16 cellular contexts compared by ENCODE assay signal in genomic region chr12:51631021-51631420, GRCh38. TPM values are rescaled to one million over a fixed set of nuclear protein-coding genes. Genes with fewer than 3 reads are reported as not detected.
DNase-seq lines count a peak whose midpoint lies in the region; ATAC-seq, FAIRE-seq and TF ChIP-seq lines count a peak whose summit lies in the region.
"Had no signal": no experiment of that assay in that cellular context is flagged by ENCODE, and none has a peak within 500 bp of the region (broad histone marks: within the 10 kb centered on the region; RNA-seq: fewer than 3 reads in every experiment).

No MANE protein-coding gene starts in this region.

- H3K4me1 Mint-ChIP-seq in H9, result peaks cover 41 to 42% of the 10 kb centered on the region in 2 experiments
- H3K4me1 Mint-ChIP-seq in astrocyte (ENCODE audit: low read depth, unreplicated experiment), result peaks cover 13% of the 10 kb centered on the region
- peaks cover 70% of the 10 kb centered on the region for H3K4me1 Mint-ChIP-seq in neural crest cell
- peaks cover 29% of the 10 kb centered on the region for H3K4me1 Mint-ChIP-seq in chondrocyte (ENCODE audit: low read depth)

- H3K9me3 Mint-ChIP-seq in H9 (peaks cover under 1 to 3% of the 10 kb centered on the region in 2 experiments; a peak in 3 of 5 replicates), astrocyte (ENCODE audit: unreplicated experiment) (peaks cover 5% of the 10 kb centered on the region), neural crest cell (peaks cover 3% of the 10 kb centered on the region), chondrocyte (ENCODE audit: low read depth) (no peaks in the 10 kb centered on the region)

- H3K27ac Mint-ChIP-seq in H9 (peak overlapping the region in 1 of 3 experiments; percentile 33; a peak in 1 of 7 replicates), astrocyte (ENCODE audit: unreplicated experiment) (peak overlapping the region; percentile 7), neural crest cell (ENCODE audit: unreplicated experiment) (peak overlapping the region; percentile 28), chondrocyte (ENCODE audit: unreplicated experiment) (no peak overlapping the region)

- no peak overlapping the region for H2BK20ac ChIP-seq in H9 (ENCODE audit: low read depth, low read length, poor library complexity, severe bottlenecking)

- H2BK120ac ChIP-seq in H9 (ENCODE audit: low read depth, low read length, poor library complexity, severe bottlenecking), result no peak overlapping the region

- H3K36me3 ChIP-seq in astrocyte (ENCODE audit: insufficient read depth, low read length), result no peaks in the 10 kb centered on the region
- H3K36me3 ChIP-seq: BLaER1 treated with 17β-estradiol and CSF1 and Interleukin-3, amounts not matched to agents 10 nM and 100 nM had no signal

- no peak overlapping the region for H4K91ac ChIP-seq in H9 (ENCODE audit: insufficient read length, low read depth, low read length)

- 0 out of 2 replicates have a peak overlapping the region, but pooled peaks have one; percentile 27 for H3K14ac ChIP-seq in H9 (ENCODE audit: insufficient read depth, low read length)

- H2AFZ ChIP-seq in H9 (ENCODE audit: low read length) (no peak overlapping the region), astrocyte (ENCODE audit: low read depth, low read length) (no peak overlapping the region)

- H3K27me3 Mint-ChIP-seq in H9 (ENCODE audit: low read depth) (no peaks in the 10 kb centered on the region; the same call in 1 of the 2 replicates), astrocyte (ENCODE audit: low read depth, unreplicated experiment) (no peaks in the 10 kb centered on the region), neural crest cell (ENCODE audit: low read depth) (no peaks in the 10 kb centered on the region), chondrocyte (ENCODE audit: low read depth) (no peaks in the 10 kb centered on the region)

- no peak overlapping the region for H3K56ac ChIP-seq in H9 (ENCODE audit: insufficient read length, low read depth, low read length)

- H3K4me2 ChIP-seq in H9 (ENCODE audit: insufficient read depth, insufficient read length, low read length), result no peak overlapping the region
- peak overlapping the region; percentile 1 for H3K4me2 ChIP-seq in astrocyte (ENCODE audit: low read length)
- H3K4me2 ChIP-seq: BLaER1 treated with 17β-estradiol and CSF1 and Interleukin-3, amounts not matched to agents 10 nM and 100 nM had no signal

- H3K27me3 ChIP-seq in H9 (ENCODE audit: insufficient read depth, low read length) (no peaks in the 10 kb centered on the region), astrocyte (ENCODE audit: insufficient read depth, low read length) (no peaks in the 10 kb centered on the region)
- H3K27me3 ChIP-seq: BLaER1 treated with 17β-estradiol and CSF1 and Interleukin-3, amounts not matched to agents 10 nM and 100 nM had no signal

- H3K9me3 ChIP-seq in H9 (ENCODE audit: control insufficient read depth, low read depth, low read length) (no peaks in the 10 kb centered on the region), astrocyte (ENCODE audit: insufficient read depth, low read depth, low read length) (no peaks in the 10 kb centered on the region)

- H3T11ph ChIP-seq in H9 (ENCODE audit: low read length), result no peak overlapping the region

- peaks cover 0 to 10% (median 1%) of the 10 kb centered on the region in 3 experiments; a peak in 3 of 7 replicates for H3K36me3 Mint-ChIP-seq in H9 (ENCODE audit: insufficient read depth in 1 of 3, low read depth in 3 of 3)
- no peaks in the 10 kb centered on the region for H3K36me3 Mint-ChIP-seq in astrocyte (ENCODE audit: low read depth, unreplicated experiment)
- H3K36me3 Mint-ChIP-seq in neural crest cell (ENCODE audit: low read depth), result no peaks in the 10 kb centered on the region
- H3K36me3 Mint-ChIP-seq in chondrocyte (ENCODE audit: low read depth), result peaks cover 2% of the 10 kb centered on the region

- no peak for TF ChIP-seq CTCF in H9 (conservative IDR thresholded peaks at IDR 0.05)
- no peak for TF ChIP-seq CTCF in astrocyte (IDR thresholded peaks at IDR 0.05; ENCODE audit: insufficient read depth, low read depth, low read length)
- TF ChIP-seq CTCF in neural crest cell (conservative IDR thresholded peaks at IDR 0.05), result no peak
- TF ChIP-seq CTCF in chondrocyte (IDR thresholded peaks at IDR 0.05), result no peak

- DNase-seq in ELF-1 (ENCODE audit: low read depth, low spot score) (peak; percentile 28), H9 (no peak), astrocyte (ENCODE audit: low read depth) (no peak), neural crest cell (ENCODE audit: low read depth, low spot score) (no peak), chondrocyte (ENCODE audit: low spot score) (no peak), NCI-H2029 treated with DMSO at 0.1 percent for 48 hours (lab: John Stamatoyannopoulos, UW) (no peak)
- DNase-seq: DMS153, NCI-H1048, NCI-H1694, T-helper 1 cell had no signal

- no peak for FAIRE-seq in astrocyte (lab: Jason Lieb, UNC)
- FAIRE-seq: GM12878, GM18507, K562 had no signal

- H3K4me3 ChIP-seq in astrocyte (ENCODE audit: insufficient read depth, low read depth, low read length), result no peak overlapping the region
- H3K4me3 ChIP-seq: BLaER1 treated with 17β-estradiol and CSF1 and Interleukin-3, amounts not matched to agents 10 nM and 100 nM; GM12878; K562 had no signal

- H3K9ac ChIP-seq in H9 (ENCODE audit: extremely low read depth, insufficient read length, low read length), result no peak overlapping the region
- H3K9ac ChIP-seq in astrocyte (ENCODE audit: low read length), result no peak overlapping the region
- H3K9ac ChIP-seq: BLaER1 treated with 17β-estradiol and CSF1 and Interleukin-3, amounts not matched to agents 10 nM and 100 nM had no signal

- ATAC-seq in GM21423 (IDR thresholded peaks at IDR 0.05; ENCODE audit: unreplicated experiment), result no peak
- ATAC-seq: GM12878, K562 had no signal

- H4K20me1 ChIP-seq in H9 (ENCODE audit: control insufficient read depth, insufficient read depth, insufficient read length) (no peaks in the 10 kb centered on the region), astrocyte (ENCODE audit: insufficient read depth, low read length) (peaks cover 27% of the 10 kb centered on the region)
- H4K20me1 ChIP-seq: BLaER1 treated with 17β-estradiol and CSF1 and Interleukin-3, amounts not matched to agents 10 nM and 100 nM had no signal

- H2BK5ac ChIP-seq in H9 (ENCODE audit: insufficient read length, low read length), result no peak overlapping the region

- no peak overlapping the region for H3K27ac ChIP-seq in H9 (ENCODE audit: insufficient read length, low read depth, low read length)
- no peak overlapping the region for H3K27ac ChIP-seq in astrocyte (ENCODE audit: low read depth, low read length)
- H3K27ac ChIP-seq: BLaER1 treated with 17β-estradiol and CSF1 and Interleukin-3, amounts not matched to agents 10 nM and 100 nM; RWPE1 had no signal

- no peak overlapping the region for H3K23ac ChIP-seq in H9 (ENCODE audit: insufficient read length, low read depth, low read length)

- H3K18ac ChIP-seq in H9 (ENCODE audit: insufficient read length, low read depth, low read length), result no peak overlapping the region

- H3K4me3 Mint-ChIP-seq in H9, result no peak overlapping the region
- H3K4me3 Mint-ChIP-seq in astrocyte (ENCODE audit: unreplicated experiment), result no peak overlapping the region
- H3K4me3 Mint-ChIP-seq in neural crest cell, result peak overlapping the region; percentile 14
- no peak overlapping the region for H3K4me3 Mint-ChIP-seq in chondrocyte (ENCODE audit: unreplicated experiment)

- H2BK15ac ChIP-seq in H9 (ENCODE audit: low read depth, low read length), result no peak overlapping the region

- H3K79me1 ChIP-seq in H9 (ENCODE audit: insufficient read depth, low read depth, low read length, poor library complexity, severe bottlenecking), result no peaks in the 10 kb centered on the region

- H4K8ac ChIP-seq in H9 (replicated peaks; ENCODE audit: insufficient read length, low read depth, low read length), result no peak overlapping the region

- no peak overlapping the region for H2AK5ac ChIP-seq in H9 (ENCODE audit: insufficient read length, low read length)

- peaks cover 10% of the 10 kb centered on the region; the same call in 1 of the 2 replicates for H3K79me2 ChIP-seq in H9 (ENCODE audit: insufficient read depth, low read length)
- peaks cover 26% of the 10 kb centered on the region for H3K79me2 ChIP-seq in astrocyte (ENCODE audit: insufficient read depth, low read length)

- no peak overlapping the region for H4K5ac ChIP-seq in H9 (ENCODE audit: insufficient read length, low read depth, low read length)

- no CpG with 5 or more reads among the region's 3 CpGs for WGBS in H9 (ENCODE audit: extremely low coverage, insufficient read length, low lambda C conversion rate)

- H3K4me1 ChIP-seq in H9 (ENCODE audit: insufficient read depth, low read length) (peaks cover 8% of the 10 kb centered on the region; the same call in 1 of the 2 replicates), astrocyte (ENCODE audit: insufficient read depth, low read length) (peaks cover 10% of the 10 kb centered on the region)

- no peaks in the 10 kb centered on the region for H3K23me2 ChIP-seq in H9 (ENCODE audit: insufficient read length, low read depth, low read length, poor library complexity, severe bottlenecking)

- no peak overlapping the region for H2BK12ac ChIP-seq in H9 (ENCODE audit: insufficient read length, low read depth, low read length)

- no peak overlapping the region for H3K4ac ChIP-seq in H9 (ENCODE audit: low read depth, low read length)

RNA-seq across cellular contexts. Expression of gene SCN8A, which starts 40.0 kb away (rescaled TPM):
- 13.7 and 15.2 TPM in 2 replicates for total RNA-seq in H9 (2021)
- total RNA-seq in astrocyte, result 6.5 and 6.9 TPM in 2 replicates
- 13.0 and 13.5 TPM in 2 replicates for total RNA-seq in neural crest cell
- 3.8 to 4.4 TPM (median 4.1 TPM) in 3 replicates for total RNA-seq in chondrocyte
